8 cellular contexts compared by ENCODE assay signal in the genomic region with DNA sequence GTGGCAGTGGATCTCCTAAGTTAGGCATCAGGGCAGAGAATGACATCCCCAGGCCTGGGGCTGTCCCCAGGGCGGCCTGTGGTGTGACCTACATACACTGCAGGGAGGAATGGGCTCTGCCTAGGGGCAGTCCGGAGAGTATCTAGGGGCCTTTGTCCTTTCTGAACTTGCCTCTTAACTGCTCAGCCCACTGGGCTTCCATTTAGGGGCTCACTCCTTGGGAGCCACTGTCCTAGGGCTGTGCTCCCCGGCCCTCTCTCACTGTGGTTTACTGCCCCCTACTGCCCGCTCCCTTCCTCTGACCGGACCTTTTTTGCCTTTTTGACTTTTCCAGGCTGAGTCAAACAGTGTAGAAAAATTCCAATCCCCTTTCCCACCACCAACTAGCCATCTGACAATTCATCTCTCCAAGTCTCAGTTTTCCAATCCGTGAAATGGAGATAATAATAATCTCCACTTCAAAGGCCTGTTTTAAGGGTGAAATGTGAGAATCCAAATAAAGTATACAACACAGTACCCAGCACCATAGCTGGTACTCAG.
DNase-seq lines count a peak whose midpoint lies in the region; ATAC-seq and TF ChIP-seq lines count a peak whose summit lies in the region.

No MANE protein-coding gene starts in this region.

- intact Hi-C loops in left ventricle myocardium inferior (cut with micrococcal nuclease): loop anchor here (2.0 kb wide), 1 partner anchor 233 kb away; no protein-coding TSS in a partner anchor

- no peak for ATAC-seq in GM18858 (IDR thresholded peaks at IDR 0.05; ENCODE audit: unreplicated experiment)

- H3K9me3 ChIP-seq in left ventricle myocardium inferior (replicated peaks): no peaks in the 10 kb centered on the region

- DNase-seq in COLO829 (ENCODE audit: low spot score) (peak; percentile 15), HT-29 (ENCODE audit: low spot score) (peak; percentile 68), SK-N-DZ (ENCODE audit: low spot score) (peak; percentile 34), left ventricle myocardium inferior (peak; percentile 64), putamen (ENCODE audit: low spot score) (peak; percentile 3), middle frontal gyrus (ENCODE audit: extremely low spot score, low spot score) (no peak)
- peak; percentile 5 for DNase-seq in activated naive CD8-positive, alpha-beta T cell treated with anti-CD3 and anti-CD28 coated beads, Interleukin-2, amount 50 U/mL, for 16 hours (ENCODE audit: low read depth, low spot score)

- H3K4me3 ChIP-seq in left ventricle myocardium inferior: no peak overlapping the region

- no peak overlapping the region for H3K27ac ChIP-seq in left ventricle myocardium inferior (replicated peaks)

- H3K27me3 ChIP-seq in left ventricle myocardium inferior (ENCODE audit: low read depth): no peaks in the 10 kb centered on the region

- TF ChIP-seq CTCF in left ventricle myocardium inferior (IDR thresholded peaks at IDR 0.05; ENCODE audit: borderline replicate concordance): peak; percentile 83

- no peaks in the 10 kb centered on the region for H3K4me1 ChIP-seq in left ventricle myocardium inferior

- H3K36me3 ChIP-seq in left ventricle myocardium inferior: no peaks in the 10 kb centered on the region
